In the genomic region with DNA sequence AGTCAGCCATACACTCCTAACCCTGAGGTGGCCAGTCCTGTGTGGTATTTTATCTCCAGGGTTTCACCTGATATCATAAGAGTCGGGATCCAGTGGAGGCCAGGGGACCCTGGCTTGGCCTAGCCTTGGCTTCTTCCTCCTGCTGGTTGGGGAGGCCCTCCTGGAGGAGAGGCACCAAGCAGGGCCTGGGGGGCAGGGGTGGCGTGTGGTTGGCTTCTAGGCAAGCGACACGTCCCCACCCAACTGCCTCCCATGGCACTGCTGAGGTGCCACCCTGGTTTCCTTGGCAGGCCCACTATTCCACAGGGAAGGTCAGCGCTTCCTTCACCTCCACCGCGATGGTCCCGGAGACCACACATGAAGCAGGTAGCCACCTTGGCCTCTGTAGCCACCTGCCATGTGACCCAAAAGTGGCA, we compare ENCODE assay signal across 10 cellular contexts. TPM values are rescaled to one million over a fixed set of nuclear protein-coding genes. Genes with fewer than 3 reads are reported as not detected.
"Had no signal": no experiment of that assay in that cellular context is flagged by ENCODE, and none has a peak within 500 bp of the region (broad histone marks: within the 10 kb centered on the region; RNA-seq: fewer than 3 reads in every experiment).

No MANE protein-coding gene starts in this region.

- DNase-seq: GM23248, GOT3, H7, HFFc6, KG1 had no signal

- H3K4me3 ChIP-seq: GM23248, HAP-1 had no signal

- H3K9me3 ChIP-seq: HAP-1 had no signal

- FAIRE-seq: HepG2 had no signal

- H3K27ac ChIP-seq: GM23248, HL-60 had no signal

- ATAC-seq: HCT116, HepG2 had no signal

- H3K4me1 ChIP-seq: HAP-1 had no signal

RNA-seq across cellular contexts. Expression of a gene that starts 53.6 kb away (rescaled TPM):
- total RNA-seq: HT1080 had no signal
